ENCODE assay signal across 11 cellular contexts in the genomic region with DNA sequence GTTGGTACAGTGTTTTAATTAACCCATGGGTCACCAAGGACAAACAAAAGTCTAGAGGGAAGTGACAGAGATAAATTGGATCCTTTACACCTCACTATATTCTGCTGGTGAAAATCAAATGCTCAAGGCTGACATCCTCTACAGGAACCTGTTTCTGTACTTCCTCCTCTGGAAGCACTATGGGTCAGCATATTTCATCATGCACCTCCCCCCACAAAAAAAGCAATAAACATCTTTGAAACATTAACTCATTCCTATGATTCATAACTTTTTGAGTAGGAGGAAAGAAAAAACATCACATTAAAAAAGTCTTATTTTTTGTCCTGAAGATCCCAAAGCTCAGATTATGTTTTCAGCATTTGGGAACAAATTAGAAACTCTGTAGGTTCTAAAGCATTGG.
"Had no signal": no experiment of that assay in that cellular context is flagged by ENCODE, and none has a peak within 500 bp of the region (broad histone marks: within the 10 kb centered on the region; RNA-seq: fewer than 3 reads in every experiment).

No MANE protein-coding gene starts in this region.

- H3K4me1 Mint-ChIP-seq: T-helper 17 cell had no signal

- H3K4me2 ChIP-seq: neural progenitor cell had no signal

- H3K36me3 ChIP-seq: esophagus muscularis mucosa, heart left ventricle, neural progenitor cell, tibial artery had no signal

- H2AFZ ChIP-seq: neural progenitor cell had no signal

- H3K9me3 ChIP-seq: esophagus muscularis mucosa, heart left ventricle, tibial artery had no signal

- H3K4me1 ChIP-seq: esophagus muscularis mucosa, neural progenitor cell, tibial artery had no signal

- H3K9me3 Mint-ChIP-seq: neural progenitor cell had no signal

- ATAC-seq: activated naive CD4-positive, alpha-beta T cell treated with anti-CD3 and anti-CD28 coated beads, Interleukin-2, amount 50 U/mL, for 72 hours; heart left ventricle; T-helper 17 cell had no signal

- H3K36me3 Mint-ChIP-seq: activated naive CD4-positive, alpha-beta T cell treated with anti-CD3 and anti-CD28 coated beads, Interleukin-2, amount 50 U/mL, for 72 hours; neural progenitor cell had no signal

- H3K27ac ChIP-seq: esophagus muscularis mucosa, heart left ventricle, neural progenitor cell, tibial artery had no signal

- H3K9ac ChIP-seq: neural progenitor cell had no signal

- H3K4me3 ChIP-seq: esophagus muscularis mucosa, heart left ventricle, neural progenitor cell, tibial artery had no signal

- H3K27me3 ChIP-seq: esophagus muscularis mucosa, heart left ventricle, neural progenitor cell, tibial artery had no signal

- DNase-seq: activated CD4-positive, alpha-beta T cell treated with anti-CD3 and anti-CD28 coated beads, Interleukin-2, amount 50 U/mL, for 1 hour; activated CD4-positive, CD25-positive, alpha-beta regulatory T cell; activated T-cell treated with anti-CD3 and anti-CD28 coated beads, Interleukin-2, amount 50 U/mL, for 1 hour; anterior cingulate cortex; heart left ventricle; small intestine; T-helper 17 cell; tibial artery had no signal

- H3K27ac Mint-ChIP-seq: activated naive CD4-positive, alpha-beta T cell treated with anti-CD3 and anti-CD28 coated beads, Interleukin-2, amount 50 U/mL, for 72 hours; neural progenitor cell; T-helper 17 cell had no signal

- H3K4me3 Mint-ChIP-seq: neural progenitor cell, T-helper 17 cell had no signal
